9 cellular contexts compared by ENCODE assay signal in genomic region chr18:42969366-42969765, GRCh38.
"Had no signal": no experiment of that assay in that cellular context is flagged by ENCODE, and none has a peak within 500 bp of the region (broad histone marks: within the 10 kb centered on the region; RNA-seq: fewer than 3 reads in every experiment).

No MANE protein-coding gene starts in this region.

- H3K4me3 Mint-ChIP-seq: GM23338, H9, IgD-negative memory B cell had no signal

- H3K9me3 Mint-ChIP-seq: GM23338, H9 had no signal

- H3K27ac ChIP-seq: HL-60 had no signal

- H3K36me3 Mint-ChIP-seq: IgD-negative memory B cell had no signal

- H3K27me3 Mint-ChIP-seq: IgD-negative memory B cell had no signal

- FAIRE-seq: H1, H54, HepG2 had no signal

- H3K4me3 ChIP-seq: GM23338 had no signal

- H3K27ac Mint-ChIP-seq: GM23338, H9, IgD-negative memory B cell had no signal

- DNase-seq: H9, HCEC 1CT, KBM-7 had no signal

- H3K4me1 Mint-ChIP-seq: IgD-negative memory B cell had no signal

- ATAC-seq: GM23338, HepG2 had no signal
